Comparison of ENCODE assay signal across 1 cellular context in the genomic region with DNA sequence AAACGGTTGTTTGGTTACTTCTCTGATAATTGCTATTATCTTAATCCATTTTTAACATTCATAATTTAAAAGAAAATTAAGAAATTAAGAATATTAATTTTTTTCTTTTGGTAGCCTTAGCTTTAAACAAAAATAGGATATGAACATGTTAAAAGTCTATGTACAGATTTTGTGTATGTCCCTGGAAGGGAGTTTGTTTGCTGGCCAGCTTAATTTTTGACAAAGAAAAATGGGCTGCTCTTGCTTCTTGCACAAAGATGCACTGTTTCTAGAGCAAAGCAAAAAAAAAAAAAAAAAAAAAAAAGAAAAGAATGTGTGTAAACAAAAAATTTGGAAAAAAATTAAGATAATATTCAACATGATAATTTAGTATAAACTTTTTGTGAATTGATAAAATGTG.
TF ChIP-seq lines count a peak whose summit lies in the region.

No MANE protein-coding gene starts in this region.

TF ChIP-seq in IMR-90, 13 proteins besides CTCF, POLR2A, EP300 and RAD21 (continued from another document):
- TF ChIP-seq ELK1 (IDR thresholded peaks at IDR 0.05; ENCODE audit: borderline replicate concordance, low read depth, low read length) (no peak), FOS (IDR thresholded peaks at IDR 0.05; ENCODE audit: low read depth, low read length) (no peak), SMC3 (IDR thresholded peaks at IDR 0.05; ENCODE audit: low read depth, low read length) (no peak), RCOR1 (IDR thresholded peaks at IDR 0.05; ENCODE audit: insufficient replicate concordance, low read length) (no peak), MXI1 (IDR thresholded peaks at IDR 0.05; ENCODE audit: borderline replicate concordance, low read depth, low read length) (no peak), BHLHE40 (IDR thresholded peaks at IDR 0.05; ENCODE audit: low read depth, low read length) (no peak), CEBPB (IDR thresholded peaks at IDR 0.05; ENCODE audit: low read depth, low read length) (no peak), MAZ (IDR thresholded peaks at IDR 0.05; ENCODE audit: borderline replicate concordance, low read depth, low read length) (no peak), RFX5 (IDR thresholded peaks at IDR 0.05; ENCODE audit: low read depth, low read length) (no peak), NFE2L2 (IDR thresholded peaks at IDR 0.05; ENCODE audit: low read depth, low read length) (no peak)
- TF ChIP-seq, protein P1, sequence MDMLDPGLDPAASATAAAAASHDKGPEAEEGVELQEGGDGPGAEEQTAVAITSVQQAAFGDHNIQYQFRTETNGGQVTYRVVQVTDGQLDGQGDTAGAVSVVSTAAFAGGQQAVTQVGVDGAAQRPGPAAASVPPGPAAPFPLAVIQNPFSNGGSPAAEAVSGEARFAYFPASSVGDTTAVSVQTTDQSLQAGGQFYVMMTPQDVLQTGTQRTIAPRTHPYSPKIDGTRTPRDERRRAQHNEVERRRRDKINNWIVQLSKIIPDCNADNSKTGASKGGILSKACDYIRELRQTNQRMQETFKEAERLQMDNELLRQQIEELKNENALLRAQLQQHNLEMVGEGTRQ (IDR thresholded peaks at IDR 0.05; ENCODE audit: low read depth, low read length), result no peak
TF ChIP-seq in IMR-90: peak in this region for 0.
